ENCODE assay signal across 1 cellular context in the genomic region with DNA sequence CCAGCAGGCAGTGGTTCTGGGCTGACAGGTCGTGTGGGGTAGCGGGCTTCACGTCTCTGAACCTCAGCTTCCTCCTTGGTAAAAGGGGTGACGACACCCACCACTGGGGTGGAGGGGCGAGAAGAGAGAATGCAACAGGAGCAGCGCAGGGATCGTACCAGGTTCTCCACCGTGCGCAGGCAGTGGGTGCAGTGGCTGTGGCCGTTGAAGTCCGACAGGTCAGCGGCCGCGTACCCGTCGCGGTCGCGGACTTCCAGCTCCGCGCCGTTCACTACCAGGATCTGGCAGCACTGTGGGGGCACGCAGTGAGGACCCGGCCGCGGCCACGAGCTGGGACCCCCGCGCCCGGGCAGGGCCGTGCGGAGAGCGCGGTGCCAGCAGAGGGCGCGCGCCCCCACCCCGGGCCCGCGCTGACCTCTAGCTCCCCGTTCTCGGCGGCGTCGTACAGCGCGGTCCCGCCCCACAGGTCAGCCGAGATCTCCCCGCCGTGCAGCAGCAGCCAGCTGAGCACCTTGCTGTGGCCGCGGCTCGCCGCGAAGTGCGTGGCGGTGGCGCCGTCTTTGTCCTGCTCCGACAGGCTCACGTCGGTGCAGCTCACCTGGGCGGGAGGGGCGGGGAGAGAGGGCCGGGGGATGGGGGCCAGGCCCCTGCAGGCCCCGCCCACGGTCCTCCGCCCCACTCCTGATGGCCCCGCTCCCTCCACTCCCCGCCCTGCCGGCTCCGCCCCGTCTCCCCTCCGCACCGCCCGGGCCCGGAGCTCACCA.
A peak's percentile ranks its signal among the peaks of the same experiment; 100 is the strongest.
TF ChIP-seq lines count a peak whose summit lies in the region.

No MANE protein-coding gene starts in this region.

TF ChIP-seq in H1, 55 proteins besides CTCF, POLR2A, EP300 and RAD21:
- TF ChIP-seq KDM4A (IDR thresholded peaks at IDR 0.05; ENCODE audit: low read depth, low read length, severe bottlenecking) = peak; percentile 32
